26 cellular contexts compared by ENCODE assay signal in the genomic region with DNA sequence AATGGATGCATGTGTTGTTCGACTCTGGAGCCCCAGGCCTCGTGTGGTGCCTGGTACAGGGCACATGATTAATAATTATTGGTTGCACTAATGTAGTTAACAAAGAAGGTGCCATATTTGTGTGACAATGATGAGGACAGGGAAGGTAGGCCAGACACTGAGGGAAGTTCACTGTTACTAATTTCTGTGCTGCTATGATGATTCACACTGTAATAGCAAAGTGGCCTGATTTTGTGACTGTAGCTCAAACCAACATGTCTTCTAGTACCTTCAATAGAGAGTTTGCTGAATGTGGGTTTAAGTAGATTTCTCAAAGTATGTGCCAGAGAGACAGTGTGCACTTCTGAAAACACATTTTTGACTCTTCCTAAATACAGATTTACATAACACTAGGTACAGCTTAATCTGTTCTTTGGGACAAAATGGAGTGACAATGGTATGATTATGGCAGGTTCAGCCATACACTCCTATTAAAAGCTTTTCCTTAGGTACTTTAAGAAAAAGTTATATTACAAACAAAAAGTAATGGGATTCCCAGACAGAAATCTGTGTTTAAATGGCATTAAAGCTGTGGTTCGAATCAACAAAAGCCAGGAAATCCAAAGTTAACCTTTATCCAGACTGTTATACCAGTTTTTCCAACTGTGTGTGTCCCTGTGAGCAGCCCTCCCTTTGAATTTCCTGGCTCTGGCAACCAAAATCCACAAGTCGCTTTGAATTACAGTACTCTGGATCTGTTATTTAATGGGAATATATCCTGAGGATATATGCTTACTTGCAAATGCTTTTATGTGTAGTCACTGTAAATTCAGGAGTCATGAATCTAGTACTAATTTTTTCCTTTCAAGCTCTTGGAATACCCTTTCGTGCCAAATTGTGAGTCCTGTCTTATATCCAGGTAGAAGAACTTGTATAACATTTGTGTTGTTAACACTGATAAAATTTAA.
A peak's percentile ranks its signal among the peaks of the same experiment; 100 is the strongest.
DNase-seq lines count a peak whose midpoint lies in the region; ATAC-seq, FAIRE-seq and TF ChIP-seq lines count a peak whose summit lies in the region.
"Had no signal": no experiment of that assay in that cellular context is flagged by ENCODE, and none has a peak within 500 bp of the region (broad histone marks: within the 10 kb centered on the region; RNA-seq: fewer than 3 reads in every experiment).

No MANE protein-coding gene starts in this region.

- no peak for FAIRE-seq in HTR-8/SVneo (lab: Jason Lieb, UNC)
- FAIRE-seq: pancreas had no signal

- H3K9ac ChIP-seq in trophoblast cell (ENCODE audit: low read length) = no peak overlapping the region
- H3K9ac ChIP-seq in H9 (ENCODE audit: extremely low read depth, insufficient read length, low read length) = no peak overlapping the region
- H3K9ac ChIP-seq: BLaER1 had no signal

- no peak overlapping the region for H3K56ac ChIP-seq in H9 (ENCODE audit: insufficient read length, low read depth, low read length)

- no peaks in the 10 kb centered on the region for H3K79me2 ChIP-seq in trophoblast cell (ENCODE audit: control insufficient read depth, insufficient read depth, low read length, poor library complexity)
- no peaks in the 10 kb centered on the region for H3K79me2 ChIP-seq in H9 (ENCODE audit: insufficient read depth, low read length)

- DNase-seq in activated CD4-positive, alpha-beta T cell treated with anti-CD3 and anti-CD28 coated beads for 36 hours = no peak
- DNase-seq in activated CD4-positive, alpha-beta T cell treated with anti-CD3 and anti-CD28 coated beads, Interleukin-2, amount 50 U/mL, for 48 hours = no peak
- DNase-seq in HAP-1 (ENCODE audit: low spot score in 2 of 2) = peak; percentile 61 to 97
- no peak for DNase-seq in activated naive CD8-positive, alpha-beta T cell treated with anti-CD3 and anti-CD28 coated beads, Interleukin-2, amount 50 U/mL, for 24 hours
- DNase-seq in trophoblast cell = no peak
- DNase-seq in medulla oblongata (ENCODE audit: extremely low spot score) = no peak
- DNase-seq in HTR-8/SVneo (ENCODE audit: insufficient read length, low spot score) = no peak
- no peak for DNase-seq in H9
- DNase-seq: 8988T; activated naive CD4-positive, alpha-beta T cell treated with anti-CD3 and anti-CD28 coated beads, Interleukin-2, amount 50 U/mL, for 16 hours; brain microvascular endothelial cell; Calu3; foreskin melanocyte; GOT3; hypothalamus; islet precursor cell; NCI-H1694; NCI-H82; pancreas; PC-9; stimulated activated CD4-positive, alpha-beta T cell treated with anti-CD3 and anti-CD28 coated beads, Interleukin-2, amount 100 ng/mL, for 24 hours; stomach had no signal

- intact Hi-C loops in activated CD4-positive, alpha-beta T cell treated with anti-CD3 and anti-CD28 coated beads for 36 hours (cut with DNase I, micrococcal nuclease) = loop anchor here in 1 of 2 experiments (1.0 kb wide), 1 partner anchor 10 kb away; no protein-coding TSS in a partner anchor

- H2BK12ac ChIP-seq in trophoblast cell (ENCODE audit: low read length) (no peak overlapping the region), H9 (ENCODE audit: insufficient read length, low read depth, low read length) (no peak overlapping the region)

- H2BK120ac ChIP-seq in trophoblast cell (ENCODE audit: insufficient read depth, low read length, poor library complexity) (no peak overlapping the region), H9 (ENCODE audit: low read depth, low read length, poor library complexity, severe bottlenecking) (no peak overlapping the region)

- H3K36me3 ChIP-seq in HAP-1 (replicated peaks) (no peaks in the 10 kb centered on the region), trophoblast cell (ENCODE audit: control insufficient read depth in 1 of 2, insufficient read depth in 2 of 2, low read length in 2 of 2) (no peaks in the 10 kb centered on the region)
- H3K36me3 ChIP-seq: BLaER1, brain microvascular endothelial cell, pancreas, stomach had no signal

- TF ChIP-seq CTCF in H9 (conservative IDR thresholded peaks at IDR 0.05) = no peak

- no peak overlapping the region for H2AK5ac ChIP-seq in trophoblast cell (ENCODE audit: low read length)
- H2AK5ac ChIP-seq in H9 (ENCODE audit: insufficient read length, low read length) = no peak overlapping the region

- H4K12ac ChIP-seq in trophoblast cell (ENCODE audit: low read depth, low read length) = no peak overlapping the region

- POLR2A ChIA-PET in activated CD4-positive, alpha-beta T cell treated with anti-CD3 and anti-CD28 coated beads for 36 hours (lab: Charles Lee) = interaction anchor here (0.6 to 1.3 kb wide), 4 partner anchors 18 to 94 kb away, joined by 3 to 8 read pairs (median 4); no protein-coding TSS in a partner anchor

- no peaks in the 10 kb centered on the region for H3K23me2 ChIP-seq in H9 (ENCODE audit: insufficient read length, low read depth, low read length, poor library complexity, severe bottlenecking)

- H3K79me1 ChIP-seq in trophoblast cell (ENCODE audit: low read length) = peaks cover 9% of the 10 kb centered on the region
- H3K79me1 ChIP-seq in H9 (ENCODE audit: insufficient read depth, low read depth, low read length, poor library complexity, severe bottlenecking) = no peaks in the 10 kb centered on the region

- H2AFZ ChIP-seq in trophoblast cell (ENCODE audit: insufficient read depth, low read length, poor library complexity) (no peak overlapping the region), H9 (ENCODE audit: low read length) (no peak overlapping the region)
- H2AFZ ChIP-seq: PC-9 had no signal

- H4K91ac ChIP-seq in trophoblast cell (ENCODE audit: low read depth, low read length) = peak overlapping the region; percentile 64
- H4K91ac ChIP-seq in H9 (ENCODE audit: insufficient read length, low read depth, low read length) = no peak overlapping the region

- no CpG with 5 or more reads among the region's 5 CpGs for WGBS in trophoblast cell (ENCODE audit: extremely low coverage, insufficient coverage, insufficient read length)
- no CpG with 5 or more reads among the region's 5 CpGs for WGBS in H9 (ENCODE audit: extremely low coverage, insufficient read length, low lambda C conversion rate)

- H3K27me3 ChIP-seq in HAP-1 (ENCODE audit: low read depth) (no peaks in the 10 kb centered on the region), trophoblast cell (ENCODE audit: insufficient read depth, low read length) (no peaks in the 10 kb centered on the region), H9 (ENCODE audit: insufficient read depth, low read length) (no peaks in the 10 kb centered on the region)
- H3K27me3 ChIP-seq: BLaER1, brain microvascular endothelial cell, stomach had no signal

- H3K9me3 ChIP-seq in HAP-1 (no peaks in the 10 kb centered on the region), trophoblast cell (ENCODE audit: insufficient read depth, low read depth, low read length) (no peaks in the 10 kb centered on the region), H9 (ENCODE audit: control insufficient read depth, low read depth, low read length) (no peaks in the 10 kb centered on the region)
- H3K9me3 ChIP-seq: BLaER1, pancreas, stomach had no signal

- H3K23ac ChIP-seq in trophoblast cell (ENCODE audit: low read length) = no peak overlapping the region
- H3K23ac ChIP-seq in H9 (ENCODE audit: insufficient read length, low read depth, low read length) = no peak overlapping the region

- H2BK5ac ChIP-seq in trophoblast cell (ENCODE audit: low read depth, low read length, poor library complexity) = peak overlapping the region; percentile 23
- no peak overlapping the region for H2BK5ac ChIP-seq in H9 (ENCODE audit: insufficient read length, low read length)

- H4K20me1 ChIP-seq in H9 (ENCODE audit: control insufficient read depth, insufficient read depth, insufficient read length) = no peaks in the 10 kb centered on the region
- H4K20me1 ChIP-seq: BLaER1 had no signal

- H3K27ac Mint-ChIP-seq in activated CD4-positive, alpha-beta T cell treated with anti-CD3 and anti-CD28 coated beads for 36 hours = peak overlapping the region; percentile 58
- H3K27ac Mint-ChIP-seq in activated naive CD8-positive, alpha-beta T cell treated with anti-CD3 and anti-CD28 coated beads, Interleukin-2, amount 50 U/mL, for 24 hours = no peak overlapping the region
- no peak overlapping the region for H3K27ac Mint-ChIP-seq in H9
- H3K27ac Mint-ChIP-seq: dendritic cell treated with granulocyte-macrophage colony-stimulating factor and Interleukin-4, amounts not matched to agents 40 ng/mL and 50 ng/mL, for 4 days; type B pancreatic cell had no signal

- H3K18ac ChIP-seq in trophoblast cell (ENCODE audit: low read length) (no peak overlapping the region), H9 (ENCODE audit: insufficient read length, low read depth, low read length) (no peak overlapping the region)

- no peaks in the 10 kb centered on the region for H3K36me3 Mint-ChIP-seq in activated CD4-positive, alpha-beta T cell treated with anti-CD3 and anti-CD28 coated beads for 36 hours (ENCODE audit: low read depth)
- no peaks in the 10 kb centered on the region for H3K36me3 Mint-ChIP-seq in activated naive CD8-positive, alpha-beta T cell treated with anti-CD3 and anti-CD28 coated beads, Interleukin-2, amount 50 U/mL, for 24 hours (ENCODE audit: low read depth)
- H3K36me3 Mint-ChIP-seq in H9 (ENCODE audit: insufficient read depth in 1 of 3, low read depth in 3 of 3) = no peaks in the 10 kb centered on the region
- H3K36me3 Mint-ChIP-seq: type B pancreatic cell had no signal

- peaks cover 26% of the 10 kb centered on the region for H3K4me1 ChIP-seq in HAP-1
- H3K4me1 ChIP-seq in trophoblast cell (ENCODE audit: control insufficient read depth in 1 of 2, insufficient read depth in 2 of 2, low read length in 2 of 2) = peaks cover 0 to 6% of the 10 kb centered on the region in 2 experiments
- no peaks in the 10 kb centered on the region for H3K4me1 ChIP-seq in H9 (ENCODE audit: insufficient read depth, low read length)
- H3K4me1 ChIP-seq: pancreas had no signal

- CTCF ChIA-PET in activated CD4-positive, alpha-beta T cell treated with anti-CD3 and anti-CD28 coated beads for 36 hours (lab: Charles Lee) = interaction anchor here (0.9 to 21.5 kb wide), 18 partner anchors 9 to 297 kb away, joined by 3 to 359 read pairs (median 5); no protein-coding TSS in a partner anchor

- H3K4me1 Mint-ChIP-seq in activated CD4-positive, alpha-beta T cell treated with anti-CD3 and anti-CD28 coated beads for 36 hours = peaks cover 75% of the 10 kb centered on the region
- peaks cover 67% of the 10 kb centered on the region for H3K4me1 Mint-ChIP-seq in activated naive CD8-positive, alpha-beta T cell treated with anti-CD3 and anti-CD28 coated beads, Interleukin-2, amount 50 U/mL, for 24 hours
- peaks cover 16 to 29% of the 10 kb centered on the region in 2 experiments for H3K4me1 Mint-ChIP-seq in H9

- ATAC-seq in activated CD4-positive, alpha-beta T cell treated with anti-CD3 and anti-CD28 coated beads for 36 hours = peak; percentile 60
- ATAC-seq in activated naive CD8-positive, alpha-beta T cell treated with anti-CD3 and anti-CD28 coated beads, Interleukin-2, amount 50 U/mL, for 24 hours = peak; percentile 31
- ATAC-seq: pancreas had no signal

- peak overlapping the region; percentile 29 for H3K14ac ChIP-seq in trophoblast cell (ENCODE audit: low read length)
- H3K14ac ChIP-seq in H9 (ENCODE audit: insufficient read depth, low read length) = no peak overlapping the region

- H2BK20ac ChIP-seq in H9 (ENCODE audit: low read depth, low read length, poor library complexity, severe bottlenecking) = no peak overlapping the region

- no peaks in the 10 kb centered on the region for H3K27me3 Mint-ChIP-seq in activated CD4-positive, alpha-beta T cell treated with anti-CD3 and anti-CD28 coated beads for 36 hours
- no peaks in the 10 kb centered on the region for H3K27me3 Mint-ChIP-seq in activated naive CD8-positive, alpha-beta T cell treated with anti-CD3 and anti-CD28 coated beads, Interleukin-2, amount 50 U/mL, for 24 hours
- H3K27me3 Mint-ChIP-seq in H9 (ENCODE audit: low read depth) = peaks cover 12% of the 10 kb centered on the region
- H3K27me3 Mint-ChIP-seq: dendritic cell treated with granulocyte-macrophage colony-stimulating factor and Interleukin-4, amounts not matched to agents 40 ng/mL and 50 ng/mL, for 4 days had no signal

- no peak overlapping the region for H3K27ac ChIP-seq in trophoblast cell (ENCODE audit: low read depth, low read length)
- no peak overlapping the region for H3K27ac ChIP-seq in H9 (ENCODE audit: insufficient read length, low read depth, low read length)
- H3K27ac ChIP-seq: BLaER1, brain microvascular endothelial cell, pancreas, PC-9, stomach had no signal

- no peaks in the 10 kb centered on the region for H3K9me3 Mint-ChIP-seq in activated CD4-positive, alpha-beta T cell treated with anti-CD3 and anti-CD28 coated beads for 36 hours (ENCODE audit: low read depth)
- no peaks in the 10 kb centered on the region for H3K9me3 Mint-ChIP-seq in activated naive CD8-positive, alpha-beta T cell treated with anti-CD3 and anti-CD28 coated beads, Interleukin-2, amount 50 U/mL, for 24 hours
- no peaks in the 10 kb centered on the region for H3K9me3 Mint-ChIP-seq in H9
- H3K9me3 Mint-ChIP-seq: dendritic cell treated with granulocyte-macrophage colony-stimulating factor and Interleukin-4, amounts not matched to agents 40 ng/mL and 50 ng/mL, for 4 days; type B pancreatic cell had no signal

- H4K5ac ChIP-seq in H9 (ENCODE audit: insufficient read length, low read depth, low read length) = no peak overlapping the region

- no peak overlapping the region for H3K4me3 Mint-ChIP-seq in activated CD4-positive, alpha-beta T cell treated with anti-CD3 and anti-CD28 coated beads for 36 hours
- no peak overlapping the region for H3K4me3 Mint-ChIP-seq in activated naive CD8-positive, alpha-beta T cell treated with anti-CD3 and anti-CD28 coated beads, Interleukin-2, amount 50 U/mL, for 24 hours
- no peak overlapping the region for H3K4me3 Mint-ChIP-seq in H9
- H3K4me3 Mint-ChIP-seq: dendritic cell treated with granulocyte-macrophage colony-stimulating factor and Interleukin-4, amounts not matched to agents 40 ng/mL and 50 ng/mL, for 4 days; type B pancreatic cell had no signal

- no peak overlapping the region for H4K8ac ChIP-seq in trophoblast cell (ENCODE audit: low read depth, low read length)
- no peak overlapping the region for H4K8ac ChIP-seq in H9 (replicated peaks; ENCODE audit: insufficient read length, low read depth, low read length)

- no peak overlapping the region for H3K4me2 ChIP-seq in trophoblast cell (ENCODE audit: low read length)
- no peak overlapping the region for H3K4me2 ChIP-seq in H9 (ENCODE audit: insufficient read depth, insufficient read length, low read length)
- H3K4me2 ChIP-seq: BLaER1, PC-9 had no signal

- in situ Hi-C loops in HAP-1 (cut with MboI; ENCODE audit: low sequenced_read_pairs) = loop anchor here (25.0 kb wide), 1 partner anchor 480 kb away; no protein-coding TSS in a partner anchor

- no peak overlapping the region for H3T11ph ChIP-seq in H9 (ENCODE audit: low read length)

- H3K4me3 ChIP-seq in HAP-1 (no peak overlapping the region), trophoblast cell (ENCODE audit: low read depth, low read length) (no peak overlapping the region)
- H3K4me3 ChIP-seq: BLaER1, lung, pancreas, PC-9, stomach had no signal

- H3K4ac ChIP-seq in trophoblast cell (ENCODE audit: low read depth, low read length) (no peak overlapping the region), H9 (ENCODE audit: low read depth, low read length) (no peak overlapping the region)

- no peak overlapping the region for H2BK15ac ChIP-seq in H9 (ENCODE audit: low read depth, low read length)

Comparison
In these comparisons a context has a peak if more than half of its experiments do, and no peak if none do; other contexts are left out.
1. DNase-seq: peak in HAP-1 (2 of 2); none in activated CD4-positive, alpha-beta T cell treated with anti-CD3 and anti-CD28 coated beads for 36 hours (single experiment), activated CD4-positive, alpha-beta T cell treated with anti-CD3 and anti-CD28 coated beads, Interleukin-2, amount 50 U/mL, for 48 hours (0 of 2), activated naive CD8-positive, alpha-beta T cell treated with anti-CD3 and anti-CD28 coated beads, Interleukin-2, amount 50 U/mL, for 24 hours (single experiment), trophoblast cell (0 of 2), medulla oblongata (single experiment), HTR-8/SVneo (single experiment) and H9 (single experiment).